ENCODE assay signal across 12 cellular contexts in genomic region chr7:66683770-66684123, GRCh38. TPM values are rescaled to one million over a fixed set of nuclear protein-coding genes. Genes with fewer than 3 reads are reported as not detected.
DNase-seq lines count a peak whose midpoint lies in the region; ATAC-seq and TF ChIP-seq lines count a peak whose summit lies in the region.
"Had no signal": no experiment of that assay in that cellular context is flagged by ENCODE, and none has a peak within 500 bp of the region (broad histone marks: within the 10 kb centered on the region; RNA-seq: fewer than 3 reads in every experiment).

No MANE protein-coding gene starts in this region.

- TF ChIP-seq EP300 in gastroesophageal sphincter (IDR thresholded peaks at IDR 0.05), result no peak

- TF ChIP-seq CTCF in gastroesophageal sphincter (IDR thresholded peaks at IDR 0.05), result no peak

- H3K9me3 Mint-ChIP-seq in activated T-helper 1 cell treated with anti-CD3 and anti-CD28 coated beads, Interleukin-12 subunit alpha, Interleukin-12 subunit beta, Interleukin-2, Interleukin-4 antibody, amounts not matched to agents 30 ng/mL and 10 ng/mL and 1 ng/mL, durations not matched to agents 14 hours and 24 hours and 36 hours, result peaks cover 8% of the 10 kb centered on the region
- H3K9me3 Mint-ChIP-seq in stimulated activated effector memory CD8-positive, alpha-beta T cell treated with anti-CD3 and anti-CD28 coated beads, Interleukin-12 subunit alpha, Interleukin-12 subunit beta, amount 100 ng/mL, for 72 hours, result peaks cover 4% of the 10 kb centered on the region
- H3K9me3 Mint-ChIP-seq in activated CD8-positive, alpha-beta T cell treated with anti-CD3 and anti-CD28 coated beads, Interleukin-2, amount 10 ng/mL, durations not matched to agents 7 days and 5 days (ENCODE audit: insufficient read depth), result peaks cover 11% of the 10 kb centered on the region

- H3K4me1 Mint-ChIP-seq in activated T-helper 1 cell treated with anti-CD3 and anti-CD28 coated beads, Interleukin-12 subunit alpha, Interleukin-12 subunit beta, Interleukin-2, Interleukin-4 antibody, amounts not matched to agents 30 ng/mL and 10 ng/mL and 1 ng/mL, durations not matched to agents 14 hours and 24 hours and 36 hours (ENCODE audit: low read depth), result peaks cover 19% of the 10 kb centered on the region
- H3K4me1 Mint-ChIP-seq in stimulated activated effector memory CD8-positive, alpha-beta T cell treated with anti-CD3 and anti-CD28 coated beads, Interleukin-12 subunit alpha, Interleukin-12 subunit beta, amount 100 ng/mL, for 72 hours, result peaks cover 39% of the 10 kb centered on the region
- H3K4me1 Mint-ChIP-seq in activated CD8-positive, alpha-beta T cell treated with anti-CD3 and anti-CD28 coated beads, Interleukin-2, amount 10 ng/mL, durations not matched to agents 7 days and 5 days (ENCODE audit: low read depth), result peaks cover 24% of the 10 kb centered on the region

- WGBS in gastroesophageal sphincter (ENCODE audit: low coverage in 1 of 2), 2 donors, result 81 to 85% methylated on average over 4 to 6 of the region's 9 CpGs

- peak overlapping the region in 3 of 4 donors; percentile 21 to 99 (median 97) for H3K27ac ChIP-seq in gastroesophageal sphincter

- peak overlapping the region; percentile 50 for H3K4me3 Mint-ChIP-seq in activated T-helper 1 cell treated with anti-CD3 and anti-CD28 coated beads, Interleukin-12 subunit alpha, Interleukin-12 subunit beta, Interleukin-2, Interleukin-4 antibody, amounts not matched to agents 30 ng/mL and 10 ng/mL and 1 ng/mL, durations not matched to agents 14 hours and 24 hours and 36 hours
- H3K4me3 Mint-ChIP-seq in stimulated activated effector memory CD8-positive, alpha-beta T cell treated with anti-CD3 and anti-CD28 coated beads, Interleukin-12 subunit alpha, Interleukin-12 subunit beta, amount 100 ng/mL, for 72 hours, result peak overlapping the region; percentile 85
- H3K4me3 Mint-ChIP-seq in activated CD8-positive, alpha-beta T cell treated with anti-CD3 and anti-CD28 coated beads, Interleukin-2, amount 10 ng/mL, durations not matched to agents 7 days and 5 days, result no peak overlapping the region

- intact Hi-C loops in activated T-helper 1 cell treated with anti-CD3 and anti-CD28 coated beads, Interleukin-12 subunit alpha, Interleukin-12 subunit beta, Interleukin-2, Interleukin-4 antibody, amounts not matched to agents 30 ng/mL and 10 ng/mL and 1 ng/mL, durations not matched to agents 14 hours and 24 hours and 36 hours (cut with micrococcal nuclease), result loop anchor here (2.0 to 5.0 kb wide), 5 partner anchors 74 to 311 kb away; partner anchors contain the start of genes SBDS and TMEM248

- peaks cover 12% of the 10 kb centered on the region for H3K36me3 Mint-ChIP-seq in activated T-helper 1 cell treated with anti-CD3 and anti-CD28 coated beads, Interleukin-12 subunit alpha, Interleukin-12 subunit beta, Interleukin-2, Interleukin-4 antibody, amounts not matched to agents 30 ng/mL and 10 ng/mL and 1 ng/mL, durations not matched to agents 14 hours and 24 hours and 36 hours (ENCODE audit: low read depth)
- peaks cover 16% of the 10 kb centered on the region for H3K36me3 Mint-ChIP-seq in stimulated activated effector memory CD8-positive, alpha-beta T cell treated with anti-CD3 and anti-CD28 coated beads, Interleukin-12 subunit alpha, Interleukin-12 subunit beta, amount 100 ng/mL, for 72 hours
- H3K36me3 Mint-ChIP-seq in activated CD8-positive, alpha-beta T cell treated with anti-CD3 and anti-CD28 coated beads, Interleukin-2, amount 10 ng/mL, durations not matched to agents 7 days and 5 days (ENCODE audit: low read depth), result peaks cover 12% of the 10 kb centered on the region

- H3K27ac Mint-ChIP-seq in activated T-helper 1 cell treated with anti-CD3 and anti-CD28 coated beads, Interleukin-12 subunit alpha, Interleukin-12 subunit beta, Interleukin-2, Interleukin-4 antibody, amounts not matched to agents 30 ng/mL and 10 ng/mL and 1 ng/mL, durations not matched to agents 14 hours and 24 hours and 36 hours, result no peak overlapping the region
- no peak overlapping the region for H3K27ac Mint-ChIP-seq in stimulated activated effector memory CD8-positive, alpha-beta T cell treated with anti-CD3 and anti-CD28 coated beads, Interleukin-12 subunit alpha, Interleukin-12 subunit beta, amount 100 ng/mL, for 72 hours
- no peak overlapping the region for H3K27ac Mint-ChIP-seq in activated CD8-positive, alpha-beta T cell treated with anti-CD3 and anti-CD28 coated beads, Interleukin-2, amount 10 ng/mL, durations not matched to agents 7 days and 5 days

- ATAC-seq in gastroesophageal sphincter, result no peak
- no peak for ATAC-seq in stimulated activated effector memory CD8-positive, alpha-beta T cell treated with anti-CD3 and anti-CD28 coated beads, Interleukin-12 subunit alpha, Interleukin-12 subunit beta, amount 100 ng/mL, for 72 hours
- no peak for ATAC-seq in activated CD8-positive, alpha-beta T cell treated with anti-CD3 and anti-CD28 coated beads, Interleukin-2, amount 10 ng/mL, durations not matched to agents 7 days and 5 days

- no peak for TF ChIP-seq POLR2A in gastroesophageal sphincter (IDR thresholded peaks at IDR 0.05)

- no peaks in the 10 kb centered on the region for H3K9me3 ChIP-seq in gastroesophageal sphincter

- H3K27me3 ChIP-seq in gastroesophageal sphincter, result no peaks in the 10 kb centered on the region

- H3K4me1 ChIP-seq in gastroesophageal sphincter, result peaks cover 0 to 43% (median 8%) of the 10 kb centered on the region in 3 donors

- POLR2A ChIA-PET in activated CD8-positive, alpha-beta T cell treated with anti-CD3 and anti-CD28 coated beads, Interleukin-2, amount 10 ng/mL, durations not matched to agents 7 days and 5 days (lab: Charles Lee), result no interaction called here

- CTCF ChIA-PET in activated CD8-positive, alpha-beta T cell treated with anti-CD3 and anti-CD28 coated beads, Interleukin-2, amount 10 ng/mL, durations not matched to agents 7 days and 5 days (lab: Charles Lee), result no interaction called here

- H3K4me3 ChIP-seq in gastroesophageal sphincter, result no peak overlapping the region

- H3K27me3 Mint-ChIP-seq in activated T-helper 1 cell treated with anti-CD3 and anti-CD28 coated beads, Interleukin-12 subunit alpha, Interleukin-12 subunit beta, Interleukin-2, Interleukin-4 antibody, amounts not matched to agents 30 ng/mL and 10 ng/mL and 1 ng/mL, durations not matched to agents 14 hours and 24 hours and 36 hours (ENCODE audit: insufficient read depth), result no peaks in the 10 kb centered on the region
- no peaks in the 10 kb centered on the region for H3K27me3 Mint-ChIP-seq in activated CD8-positive, alpha-beta T cell treated with anti-CD3 and anti-CD28 coated beads, Interleukin-2, amount 10 ng/mL, durations not matched to agents 7 days and 5 days (ENCODE audit: low read depth)

- no peaks in the 10 kb centered on the region for H3K36me3 ChIP-seq in gastroesophageal sphincter

- DNase-seq in activated CD8-positive, alpha-beta memory T cell treated with anti-CD3 and anti-CD28 coated beads, Interleukin-2, amount 50 U/mL, for 48 hours, result peak; percentile 43
- no peak for DNase-seq in activated CD8-positive, alpha-beta memory T cell treated with anti-CD3 and anti-CD28 coated beads, Interleukin-2, amount 50 U/mL, for 4 hours
- no peak for DNase-seq in activated T-helper 1 cell treated with anti-CD3 and anti-CD28 coated beads, Interleukin-12 subunit alpha, Interleukin-12 subunit beta, Interleukin-2, Interleukin-4 antibody, amounts not matched to agents 30 ng/mL and 10 ng/mL and 1 ng/mL, durations not matched to agents 14 hours and 24 hours and 36 hours (ENCODE audit: low spot score)
- DNase-seq in stimulated activated effector memory CD8-positive, alpha-beta T cell treated with anti-CD3 and anti-CD28 coated beads, Interleukin-12 subunit alpha, Interleukin-12 subunit beta, amount 100 ng/mL, for 72 hours (ENCODE audit: low spot score in 2 of 2), result no peak
- DNase-seq in activated CD8-positive, alpha-beta T cell treated with anti-CD3 and anti-CD28 coated beads, Interleukin-2, amount 10 ng/mL, durations not matched to agents 7 days and 5 days, result no peak
- DNase-seq in superior temporal gyrus (ENCODE audit: extremely low spot score), result no peak
- no peak for DNase-seq in stimulated activated naive CD4-positive, alpha-beta T cell treated with Interleukin-2 at 50 U/mL for 16 hours (lab: John Stamatoyannopoulos, UW)
- DNase-seq: activated naive CD4-positive, alpha-beta T cell; NCI-H748 treated with DMSO at 0.1 percent for 48 hours; occipital lobe; SHP77 treated with DMSO at 0.1 percent for 48 hours had no signal

RNA-seq across cellular contexts. Expression of gene KCTD7, which starts 55.1 kb away (rescaled TPM):
- 11.0 and 13.8 TPM in 2 replicates for total RNA-seq in activated T-helper 1 cell treated with anti-CD3 and anti-CD28 coated beads, Interleukin-12 subunit alpha, Interleukin-12 subunit beta, Interleukin-2, Interleukin-4 antibody, amounts not matched to agents 30 ng/mL and 10 ng/mL and 1 ng/mL, durations not matched to agents 14 hours and 24 hours and 36 hours
- total RNA-seq in gastroesophageal sphincter, result 10 to 100 TPM; 13.7 to 27.9 (median 18.3) TPM
- 10 to 100 TPM; 31.1 to 32.6 TPM for total RNA-seq in activated CD8-positive, alpha-beta T cell treated with anti-CD3 and anti-CD28 coated beads, Interleukin-2, amount 10 ng/mL, durations not matched to agents 7 days and 5 days

RNA-seq across cellular contexts. Expression of gene RABGEF1, which starts 56.8 kb away (rescaled TPM):
- total RNA-seq in activated T-helper 1 cell treated with anti-CD3 and anti-CD28 coated beads, Interleukin-12 subunit alpha, Interleukin-12 subunit beta, Interleukin-2, Interleukin-4 antibody, amounts not matched to agents 30 ng/mL and 10 ng/mL and 1 ng/mL, durations not matched to agents 14 hours and 24 hours and 36 hours, result 26.7 and 27.8 TPM in 2 replicates
- 10 to 100 TPM; 37.8 to 59.9 (median 39.8) TPM for total RNA-seq in gastroesophageal sphincter
- 10 to 100 TPM; 23.2 to 23.8 TPM for total RNA-seq in activated CD8-positive, alpha-beta T cell treated with anti-CD3 and anti-CD28 coated beads, Interleukin-2, amount 10 ng/mL, durations not matched to agents 7 days and 5 days
